ENCODE assay signal across 25 cellular contexts in the genomic region with DNA sequence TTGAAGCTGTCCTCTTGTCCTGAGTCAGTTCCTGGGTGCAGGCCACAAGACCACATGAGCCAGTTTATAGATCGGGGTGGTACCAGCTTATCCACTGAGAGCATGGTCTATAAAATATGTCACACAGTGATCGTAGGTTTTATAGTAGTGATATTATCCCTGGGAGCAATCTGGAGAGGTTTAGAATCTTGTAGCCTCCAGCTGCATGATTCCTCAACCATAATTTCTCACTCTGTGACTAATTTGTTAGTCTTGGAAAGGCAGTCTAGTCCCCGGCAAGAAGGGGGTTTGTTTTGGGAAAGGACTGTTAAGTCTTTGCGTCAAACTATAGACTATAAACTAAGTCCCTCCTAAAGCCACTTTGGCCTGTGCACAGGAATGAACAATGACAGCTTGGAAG.
DNase-seq lines count a peak whose midpoint lies in the region; ATAC-seq, FAIRE-seq and TF ChIP-seq lines count a peak whose summit lies in the region.
"Had no signal": no experiment of that assay in that cellular context is flagged by ENCODE, and none has a peak within 500 bp of the region (broad histone marks: within the 10 kb centered on the region; RNA-seq: fewer than 3 reads in every experiment).

No MANE protein-coding gene starts in this region.

- H3K27me3 ChIP-seq in PC-3 (ENCODE audit: low read length) = no peaks in the 10 kb centered on the region
- no peaks in the 10 kb centered on the region for H3K27me3 ChIP-seq in neuronal stem cell (ENCODE audit: control insufficient read depth in 3 of 3, insufficient read depth in 3 of 3, low read depth in 1 of 3, low read length in 3 of 3)
- H3K27me3 ChIP-seq in heart right ventricle = no peaks in the 10 kb centered on the region
- H3K27me3 ChIP-seq: BE2C; BLaER1 treated with 17β-estradiol and CSF1 and Interleukin-3, amounts not matched to agents 10 nM and 100 nM had no signal

- no peak overlapping the region for H2BK15ac ChIP-seq in neuronal stem cell (ENCODE audit: low read length)

- H3K79me2 ChIP-seq in PC-3 (ENCODE audit: low read length) = no peaks in the 10 kb centered on the region

- peak; percentile 4 for DNase-seq in A172 (ENCODE audit: low spot score)
- peak; percentile 93 for DNase-seq in PC-3
- peak; percentile 42 for DNase-seq in T1000 (lab: John Stamatoyannopoulos, UW)
- no peak for DNase-seq in neuronal stem cell (ENCODE audit: low spot score)
- DNase-seq in heart right ventricle = no peak
- no peak for DNase-seq in H54 (ENCODE audit: insufficient read length, low spot score)
- DNase-seq: ACHN; AML-193; BE2C; CD4-positive, alpha-beta T cell; CD8-positive, alpha-beta memory T cell; DMS 273 treated with DMSO at 0.1 percent for 48 hours; DMS79; EL; GDM1; GM23248; H9 had no signal

- WGBS in neuronal stem cell (ENCODE audit: extremely low coverage in 2 of 2, insufficient read length in 2 of 2, insufficient replicate concordance in 1 of 2), 2 donors = no CpG with 5 or more reads among the region's 4 CpGs
- 88 to 94% methylated on average over 4 of the region's 4 CpGs for WGBS in heart right ventricle, 2 donors

- CTCF ChIA-PET in PC-3 (lab: Charles Lee) = interaction anchor here (0.6 kb wide), 1 partner anchor 1105 kb away, joined by 3 read pairs; no protein-coding TSS in a partner anchor

- H2AFZ ChIP-seq in PC-3 (ENCODE audit: low read length) (peak overlapping the region; percentile 37), neuronal stem cell (ENCODE audit: low read length) (peak overlapping the region; percentile 18)
- H2AFZ ChIP-seq: GM23248 had no signal

- no peaks in the 10 kb centered on the region for H3K9me2 ChIP-seq in PC-3 (replicated peaks; ENCODE audit: low read length)

- POLR2A ChIA-PET in PC-3 (lab: Charles Lee; ENCODE audit: unreplicated experiment) = interaction anchor here (0.6 kb wide), 2 partner anchors 12 to 1336 kb away, joined by 3 to 4 read pairs; no protein-coding TSS in a partner anchor

- no peak overlapping the region for H2BK120ac ChIP-seq in neuronal stem cell (ENCODE audit: low read depth, low read length)

- H3K79me1 ChIP-seq in neuronal stem cell (ENCODE audit: low read depth, low read length) = no peaks in the 10 kb centered on the region

- H3K9me3 ChIP-seq in PC-3 (ENCODE audit: low read length) = no peaks in the 10 kb centered on the region
- H3K9me3 ChIP-seq in neuronal stem cell (replicated peaks in 1 of 2; ENCODE audit: control insufficient read depth in 2 of 2, insufficient read depth in 1 of 2, low read depth in 1 of 2, low read length in 2 of 2) = no peaks in the 10 kb centered on the region
- peaks cover 0 to 41% (median 0%) of the 10 kb centered on the region in 11 donors for H3K9me3 ChIP-seq in heart right ventricle
- H3K9me3 ChIP-seq: BE2C; BLaER1 treated with 17β-estradiol and CSF1 and Interleukin-3, amounts not matched to agents 10 nM and 100 nM had no signal

- no peak overlapping the region for H2AK5ac ChIP-seq in neuronal stem cell (ENCODE audit: low read depth, low read length)

- intact Hi-C loops in PC-3 (cut with micrococcal nuclease) (loop anchor here (1.0 to 10.0 kb wide), 4 partner anchors 53 to 383 kb away; no protein-coding TSS in a partner anchor), heart right ventricle (cut with DNase I) (no loop called here)

- H3K9ac ChIP-seq in PC-3 (ENCODE audit: low read length) = peak overlapping the region; percentile 75
- H3K9ac ChIP-seq in neuronal stem cell (ENCODE audit: low read depth, low read length, poor library complexity) = no peak overlapping the region
- H3K9ac ChIP-seq: BLaER1 treated with 17β-estradiol and CSF1 and Interleukin-3, amounts not matched to agents 10 nM and 100 nM; GM23248 had no signal

- H3K36me3 ChIP-seq in PC-3 (ENCODE audit: low read depth, low read length) = no peaks in the 10 kb centered on the region
- H3K36me3 ChIP-seq in neuronal stem cell (replicated peaks in 1 of 2; ENCODE audit: control insufficient read depth in 2 of 2, insufficient read depth in 2 of 2, low read length in 2 of 2) = no peaks in the 10 kb centered on the region
- no peaks in the 10 kb centered on the region for H3K36me3 ChIP-seq in heart right ventricle
- H3K36me3 ChIP-seq: BE2C; BLaER1 treated with 17β-estradiol and CSF1 and Interleukin-3, amounts not matched to agents 10 nM and 100 nM had no signal

- H2BK5ac ChIP-seq in neuronal stem cell (ENCODE audit: low read length) = no peak overlapping the region

- no peak overlapping the region for H2BK12ac ChIP-seq in neuronal stem cell (ENCODE audit: low read length)

- H3K27ac ChIP-seq in PC-3 (ENCODE audit: low read length) (peak overlapping the region; percentile 98), neuronal stem cell (replicated peaks; ENCODE audit: low read length) (no peak overlapping the region), heart right ventricle (no peak overlapping the region)
- H3K27ac ChIP-seq: 22Rv1; A549; BLaER1 treated with 17β-estradiol and CSF1 and Interleukin-3, amounts not matched to agents 10 nM and 100 nM; GM23248 had no signal

- no peak overlapping the region for H3K23ac ChIP-seq in neuronal stem cell (ENCODE audit: low read depth, low read length, poor library complexity)

- H3K4me2 ChIP-seq in PC-3 (ENCODE audit: low read length) = no peak overlapping the region; the same call in 1 of the 2 replicates
- H3K4me2 ChIP-seq in neuronal stem cell (ENCODE audit: insufficient read depth, low read length, poor library complexity, severe bottlenecking) = no peak overlapping the region
- H3K4me2 ChIP-seq: A549; BLaER1 treated with 17β-estradiol and CSF1 and Interleukin-3, amounts not matched to agents 10 nM and 100 nM had no signal

- H3K4me3 ChIP-seq in PC-3 (ENCODE audit: low read length) (no peak overlapping the region), neuronal stem cell (ENCODE audit: low read length in 2 of 2) (no peak overlapping the region), heart right ventricle (no peak overlapping the region)
- H3K4me3 ChIP-seq: A549; BLaER1 treated with 17β-estradiol and CSF1 and Interleukin-3, amounts not matched to agents 10 nM and 100 nM; GM12878; GM23248 had no signal

- peaks cover 14% of the 10 kb centered on the region for H3K4me1 ChIP-seq in PC-3 (ENCODE audit: insufficient read depth, low read length)
- no peaks in the 10 kb centered on the region for H3K4me1 ChIP-seq in neuronal stem cell (ENCODE audit: control insufficient read depth in 2 of 2, insufficient read depth in 1 of 2, low read depth in 1 of 2, low read length in 2 of 2)
- no peaks in the 10 kb centered on the region for H3K4me1 ChIP-seq in heart right ventricle
- H3K4me1 ChIP-seq: A549; BE2C; BLaER1 treated with 17β-estradiol and CSF1 and Interleukin-3, amounts not matched to agents 10 nM and 100 nM had no signal

- H4K20me1 ChIP-seq in PC-3 (ENCODE audit: low read length) = no peaks in the 10 kb centered on the region
- H4K20me1 ChIP-seq: BLaER1 treated with 17β-estradiol and CSF1 and Interleukin-3, amounts not matched to agents 10 nM and 100 nM had no signal

- no peak for TF ChIP-seq POLR2A in H54 (IDR thresholded peaks at IDR 0.05; ENCODE audit: low read depth, low read length)

- H3K18ac ChIP-seq in neuronal stem cell (ENCODE audit: low read length) = no peak overlapping the region

- no peak for FAIRE-seq in H54 (lab: Jason Lieb, UNC)
- FAIRE-seq: A549, D721Med, GM12878, H1 had no signal

- TF ChIP-seq CTCF in PC-3 (conservative IDR thresholded peaks at IDR 0.05; ENCODE audit: low read depth, low read length) = no peak
- TF ChIP-seq CTCF in heart right ventricle (IDR thresholded peaks at IDR 0.05) = no peak

- peaks cover 4% of the 10 kb centered on the region for H3F3A ChIP-seq in PC-3 (ENCODE audit: low read length, unreplicated experiment)

- H3K14ac ChIP-seq in neuronal stem cell (ENCODE audit: low read length) = no peak overlapping the region

- no peak overlapping the region for H4K8ac ChIP-seq in neuronal stem cell (ENCODE audit: low read depth, low read length)

- H3K4ac ChIP-seq in neuronal stem cell (ENCODE audit: low read length) = no peak overlapping the region

- H4K91ac ChIP-seq in neuronal stem cell (ENCODE audit: low read depth, low read length, poor library complexity) = no peak overlapping the region

- no TSS peak for BruUV-seq in PC-3 (replicated peaks; lab: Mats Ljungman, UMichigan)

- ATAC-seq in PC-3 (peak; percentile 98), heart right ventricle (no peak), GM18511 (IDR thresholded peaks at IDR 0.05; ENCODE audit: unreplicated experiment) (no peak)
- ATAC-seq: A549, GM12878, HCT116 had no signal

Comparison
In these comparisons a context has a peak if more than half of its experiments do, and no peak if none do; other contexts are left out.
1. DNase-seq: peak in A172 (single experiment), PC-3 (single experiment) and T1000 (single experiment); none in neuronal stem cell (single experiment), heart right ventricle (0 of 2) and H54 (single experiment).